In genomic region chr1:114236517-114236916, GRCh38 we compare ENCODE assay signal across 19 cellular contexts.
DNase-seq lines count a peak whose midpoint lies in the region; ATAC-seq and TF ChIP-seq lines count a peak whose summit lies in the region.
"Had no signal": no experiment of that assay in that cellular context is flagged by ENCODE, and none has a peak within 500 bp of the region (broad histone marks: within the 10 kb centered on the region; RNA-seq: fewer than 3 reads in every experiment).

No MANE protein-coding gene starts in this region.

- peaks cover 5% of the 10 kb centered on the region for H3K27me3 Mint-ChIP-seq in CD4-positive, alpha-beta T cell

- DNase-seq in left ventricle myocardium superior, result no peak
- no peak for DNase-seq in left cardiac atrium
- peak in 1 of 2 donors; percentile 61 for DNase-seq in psoas muscle
- peak; percentile 8 for DNase-seq in ureter (ENCODE audit: low spot score)
- DNase-seq in glomerular visceral epithelial cell (ENCODE audit: extremely low spot score), result no peak
- DNase-seq in CD4-positive, alpha-beta T cell, result no peak
- DNase-seq: CD4-positive, CD25-positive, alpha-beta regulatory T cell; CD8-positive, alpha-beta memory T cell; DMS 273 treated with DMSO at 0.1 percent for 48 hours; DMS79; EL; GDM1; H9 had no signal

- no peaks in the 10 kb centered on the region for H3K9me3 ChIP-seq in psoas muscle
- H3K9me3 ChIP-seq in CD4-positive, alpha-beta T cell (ENCODE audit: control insufficient read depth, low read length), result no peaks in the 10 kb centered on the region

- intact Hi-C loops in left ventricle myocardium superior (cut with micrococcal nuclease), result no loop called here
- intact Hi-C loops in left cardiac atrium (cut with DNase I), result no loop called here
- intact Hi-C loops in psoas muscle (cut with DNase I), result no loop called here
- intact Hi-C loops in CD4-positive, alpha-beta T cell (cut with DNase I, micrococcal nuclease), result no loop called here

- no peaks in the 10 kb centered on the region for H3K36me3 Mint-ChIP-seq in CD4-positive, alpha-beta T cell (ENCODE audit: low read depth)
- H3K36me3 Mint-ChIP-seq: CD4-positive, CD25-positive, alpha-beta regulatory T cell had no signal

- no peak for TF ChIP-seq CTCF in psoas muscle (IDR thresholded peaks at IDR 0.05)
- TF ChIP-seq CTCF in CD4-positive, alpha-beta T cell (IDR thresholded peaks at IDR 0.05), result no peak

- ATAC-seq in left ventricle myocardium superior, result peak; percentile 26
- ATAC-seq in left cardiac atrium, result no peak
- peak in 3 of 4 donors; percentile 64 to 87 (median 79) for ATAC-seq in psoas muscle
- ATAC-seq in CD4-positive, alpha-beta T cell (ENCODE audit: poor library complexity), result no peak
- ATAC-seq: GM12878, GM23338, HCT116 had no signal

- peaks cover 17% of the 10 kb centered on the region for H3K4me1 ChIP-seq in psoas muscle

- H3K36me3 ChIP-seq in psoas muscle (ENCODE audit: insufficient read depth in 1 of 2, low read depth in 1 of 2), result no peaks in the 10 kb centered on the region
- H3K36me3 ChIP-seq: BLaER1 had no signal

- CTCF ChIA-PET in CD4-positive, alpha-beta T cell (lab: Charles Lee), result interaction anchor here (0.6 kb wide), 1 partner anchor 31 kb away, joined by 3 read pairs; no protein-coding TSS in a partner anchor

- peaks cover 2% of the 10 kb centered on the region for H3K9me3 Mint-ChIP-seq in CD4-positive, alpha-beta T cell

- H3K27ac Mint-ChIP-seq in CD4-positive, alpha-beta T cell, result no peak overlapping the region
- H3K27ac Mint-ChIP-seq: B cell; CD4-positive, CD25-positive, alpha-beta regulatory T cell; GM23338; H9 had no signal

- H3K27me3 ChIP-seq in psoas muscle (ENCODE audit: insufficient read depth in 3 of 3, low read length in 2 of 3), result no peaks in the 10 kb centered on the region
- H3K27me3 ChIP-seq in CD4-positive, alpha-beta T cell (ENCODE audit: control insufficient read depth, insufficient read depth, low read length), result no peaks in the 10 kb centered on the region
- H3K27me3 ChIP-seq: BLaER1 had no signal

- WGBS in psoas muscle, 3 donors, result 60 to 84% (median 63%) methylated on average over 7 of the region's 7 CpGs

- POLR2A ChIA-PET in CD4-positive, alpha-beta T cell (lab: Charles Lee), result no interaction called here

- peaks cover 12% of the 10 kb centered on the region for H3K4me1 Mint-ChIP-seq in CD4-positive, alpha-beta T cell (ENCODE audit: low read depth)

- H3K4me3 Mint-ChIP-seq in CD4-positive, alpha-beta T cell, result no peak overlapping the region
- H3K4me3 Mint-ChIP-seq: B cell; CD4-positive, CD25-positive, alpha-beta regulatory T cell; CD8-positive, alpha-beta memory T cell; GM23338; H9 had no signal

- H3K27ac ChIP-seq in psoas muscle, result peak overlapping the region; percentile 62
- H3K27ac ChIP-seq in CD4-positive, alpha-beta T cell (ENCODE audit: low read depth, low read length), result no peak overlapping the region
- H3K27ac ChIP-seq: 22Rv1, BLaER1 had no signal

- no peak overlapping the region for H3K4me3 ChIP-seq in psoas muscle
- H3K4me3 ChIP-seq: BLaER1, GM12878, GM23338 had no signal

Comparison
In these comparisons a context has a peak if more than half of its experiments do, and no peak if none do; other contexts are left out.
1. ATAC-seq: peak in left ventricle myocardium superior (single experiment) and psoas muscle (3 of 4); none in left cardiac atrium (0 of 2) and CD4-positive, alpha-beta T cell (single experiment).